In genomic region chr20:663315-664090, GRCh38 we compare ENCODE assay signal across 19 cellular contexts. TPM values are rescaled to one million over a fixed set of nuclear protein-coding genes. Genes with fewer than 3 reads are reported as not detected.
A peak's percentile ranks its signal among the peaks of the same experiment; 100 is the strongest.
DNase-seq lines count a peak whose midpoint lies in the region; ATAC-seq and TF ChIP-seq lines count a peak whose summit lies in the region.
"Had no signal": no experiment of that assay in that cellular context is flagged by ENCODE, and none has a peak within 500 bp of the region (broad histone marks: within the 10 kb centered on the region; RNA-seq: fewer than 3 reads in every experiment).

No MANE protein-coding gene starts in this region.

- 6 to 20% (median 7%) methylated on average over 38 to 84 of the region's 84 CpGs for WGBS in spleen, 5 donors

- POLR2A ChIA-PET in activated CD8-positive, alpha-beta T cell treated with anti-CD3 and anti-CD28 coated beads, Interleukin-2, amount 10 ng/mL, durations not matched to agents 7 days and 5 days (lab: Charles Lee): interaction anchor here (0.5 kb wide), 1 partner anchor 637 kb away, joined by 3 read pairs; no protein-coding TSS in a partner anchor

- H3K27ac Mint-ChIP-seq in activated CD8-positive, alpha-beta T cell treated with anti-CD3 and anti-CD28 coated beads, Interleukin-2, amount 10 ng/mL, durations not matched to agents 7 days and 5 days: peak overlapping the region; percentile 66
- H3K27ac Mint-ChIP-seq in activated T-helper 2 cell treated with anti-CD3 and anti-CD28 coated beads, Interferon-gamma antibody, Interleukin-2, Interleukin-4, amounts not matched to agents 10 μg/mL and 5 μg/mL and 100 μg/mL, durations not matched to agents 14 hours and 24 hours and 36 hours: no peak overlapping the region
- H3K27ac Mint-ChIP-seq: stimulated activated naive CD8-positive, alpha-beta T cell treated with anti-CD3 and anti-CD28 coated beads, Interleukin-15, Interleukin-2, amounts not matched to agents 100 ng/mL and 50 ng/mL, for 24 hours had no signal

- no peaks in the 10 kb centered on the region for H3K36me3 ChIP-seq in spleen
- H3K36me3 ChIP-seq: Peyer's patch had no signal

- no peak for TF ChIP-seq POLR2A in spleen (IDR thresholded peaks at IDR 0.05)

- no peak for DNase-seq in activated T-cell treated with anti-CD3 and anti-CD28 coated beads, Interleukin-2, amount 50 U/mL, for 4 hours
- DNase-seq in activated T-cell treated with anti-CD3 and anti-CD28 coated beads, Interleukin-2, amount 50 U/mL, for 1 hour: no peak
- DNase-seq in activated CD8-positive, alpha-beta T cell treated with anti-CD3 and anti-CD28 coated beads, Interleukin-2, amount 10 ng/mL, durations not matched to agents 7 days and 5 days: no peak
- DNase-seq in fibroblast of pulmonary artery (ENCODE audit: low read depth): peak; percentile 29
- DNase-seq in spleen: peak; percentile 70
- DNase-seq in activated T-helper 2 cell treated with anti-CD3 and anti-CD28 coated beads, Interferon-gamma antibody, Interleukin-2, Interleukin-4, amounts not matched to agents 10 μg/mL and 5 μg/mL and 100 μg/mL, durations not matched to agents 14 hours and 24 hours and 36 hours (ENCODE audit: low spot score): no peak
- DNase-seq in NCI-H1092 treated with DMSO at 0.1 percent for 48 hours (lab: John Stamatoyannopoulos, UW): no peak
- DNase-seq: cerebellar nuclear complex, DMS79 treated with DMSO at 0.1 percent for 48 hours, HCEC 1CT, MV-4-11, NCI-H446 treated with DMSO at 0.1 percent for 48 hours, Peyer's patch had no signal

- intact Hi-C loops in spleen (cut with DNase I; ENCODE audit: low total_unique reads): no loop called here
- intact Hi-C loops in activated T-helper 2 cell treated with anti-CD3 and anti-CD28 coated beads, Interferon-gamma antibody, Interleukin-2, Interleukin-4, amounts not matched to agents 10 μg/mL and 5 μg/mL and 100 μg/mL, durations not matched to agents 14 hours and 24 hours and 36 hours (cut with micrococcal nuclease): no loop called here

- H3K9me3 ChIP-seq in spleen: no peaks in the 10 kb centered on the region
- H3K9me3 ChIP-seq: Peyer's patch had no signal

- peaks cover 76% of the 10 kb centered on the region for H3K27me3 Mint-ChIP-seq in activated T-cell treated with anti-CD3 and anti-CD28 coated beads, Interleukin-2, amount 50 U/mL, for 4 hours (ENCODE audit: low read depth)
- peaks cover 65% of the 10 kb centered on the region for H3K27me3 Mint-ChIP-seq in activated CD8-positive, alpha-beta T cell treated with anti-CD3 and anti-CD28 coated beads, Interleukin-2, amount 10 ng/mL, durations not matched to agents 7 days and 5 days (ENCODE audit: low read depth)
- H3K27me3 Mint-ChIP-seq in activated T-helper 2 cell treated with anti-CD3 and anti-CD28 coated beads, Interferon-gamma antibody, Interleukin-2, Interleukin-4, amounts not matched to agents 10 μg/mL and 5 μg/mL and 100 μg/mL, durations not matched to agents 14 hours and 24 hours and 36 hours (ENCODE audit: low read depth): peaks cover 65% of the 10 kb centered on the region

- H3K4me3 ChIP-seq in fibroblast of pulmonary artery (replicated peaks; ENCODE audit: low read depth, low read length): no peak overlapping the region
- peak overlapping the region in 4 of 8 donors; percentile 8 to 35 (median 8) for H3K4me3 ChIP-seq in spleen
- H3K4me3 ChIP-seq: Peyer's patch had no signal

- H3K4me3 Mint-ChIP-seq in activated T-cell treated with anti-CD3 and anti-CD28 coated beads, Interleukin-2, amount 50 U/mL, for 4 hours: no peak overlapping the region
- no peak overlapping the region for H3K4me3 Mint-ChIP-seq in activated CD8-positive, alpha-beta T cell treated with anti-CD3 and anti-CD28 coated beads, Interleukin-2, amount 10 ng/mL, durations not matched to agents 7 days and 5 days
- no peak overlapping the region for H3K4me3 Mint-ChIP-seq in activated T-helper 2 cell treated with anti-CD3 and anti-CD28 coated beads, Interferon-gamma antibody, Interleukin-2, Interleukin-4, amounts not matched to agents 10 μg/mL and 5 μg/mL and 100 μg/mL, durations not matched to agents 14 hours and 24 hours and 36 hours (ENCODE audit: low read depth)
- H3K4me3 Mint-ChIP-seq: stimulated activated naive CD8-positive, alpha-beta T cell treated with anti-CD3 and anti-CD28 coated beads, Interleukin-15, Interleukin-2, amounts not matched to agents 100 ng/mL and 50 ng/mL, for 24 hours had no signal

- peaks cover 3 to 99% (median 53%) of the 10 kb centered on the region in 7 donors for H3K27me3 ChIP-seq in spleen (replicated peaks in 1 of 7)

- TF ChIP-seq CTCF in fibroblast of pulmonary artery (IDR thresholded peaks at IDR 0.05; ENCODE audit: low read length, missing control alignments) (no peak), spleen (IDR thresholded peaks at IDR 0.05 in 8 of 11, conservative IDR thresholded peaks at IDR 0.05 in 3 of 11) (no peak)

- peaks cover 0 to 50% (median 5%) of the 10 kb centered on the region in 6 donors for H3K4me1 ChIP-seq in spleen

- peaks cover 3% of the 10 kb centered on the region for H3K4me1 Mint-ChIP-seq in activated T-cell treated with anti-CD3 and anti-CD28 coated beads, Interleukin-2, amount 50 U/mL, for 4 hours (ENCODE audit: low read depth)
- peaks cover 8% of the 10 kb centered on the region for H3K4me1 Mint-ChIP-seq in activated CD8-positive, alpha-beta T cell treated with anti-CD3 and anti-CD28 coated beads, Interleukin-2, amount 10 ng/mL, durations not matched to agents 7 days and 5 days (ENCODE audit: low read depth)
- peaks cover 6% of the 10 kb centered on the region for H3K4me1 Mint-ChIP-seq in activated T-helper 2 cell treated with anti-CD3 and anti-CD28 coated beads, Interferon-gamma antibody, Interleukin-2, Interleukin-4, amounts not matched to agents 10 μg/mL and 5 μg/mL and 100 μg/mL, durations not matched to agents 14 hours and 24 hours and 36 hours (ENCODE audit: low read depth)

- ATAC-seq in activated T-cell treated with anti-CD3 and anti-CD28 coated beads, Interleukin-2, amount 50 U/mL, for 4 hours: peak; percentile 42
- ATAC-seq in activated CD8-positive, alpha-beta T cell treated with anti-CD3 and anti-CD28 coated beads, Interleukin-2, amount 10 ng/mL, durations not matched to agents 7 days and 5 days: peak; percentile 47
- ATAC-seq in HG03196 (IDR thresholded peaks at IDR 0.05; ENCODE audit: unreplicated experiment): no peak

- CTCF ChIA-PET in activated CD8-positive, alpha-beta T cell treated with anti-CD3 and anti-CD28 coated beads, Interleukin-2, amount 10 ng/mL, durations not matched to agents 7 days and 5 days (lab: Charles Lee): interaction anchor here (1.4 to 1.6 kb wide), 2 partner anchors 18 to 308 kb away, joined by 4 read pairs; no protein-coding TSS in a partner anchor

- no peaks in the 10 kb centered on the region for H3K36me3 Mint-ChIP-seq in activated T-cell treated with anti-CD3 and anti-CD28 coated beads, Interleukin-2, amount 50 U/mL, for 4 hours (ENCODE audit: insufficient read depth)
- peaks cover 1% of the 10 kb centered on the region for H3K36me3 Mint-ChIP-seq in activated CD8-positive, alpha-beta T cell treated with anti-CD3 and anti-CD28 coated beads, Interleukin-2, amount 10 ng/mL, durations not matched to agents 7 days and 5 days (ENCODE audit: low read depth)
- peaks cover 6% of the 10 kb centered on the region for H3K36me3 Mint-ChIP-seq in activated T-helper 2 cell treated with anti-CD3 and anti-CD28 coated beads, Interferon-gamma antibody, Interleukin-2, Interleukin-4, amounts not matched to agents 10 μg/mL and 5 μg/mL and 100 μg/mL, durations not matched to agents 14 hours and 24 hours and 36 hours (ENCODE audit: low read depth)

- H3K9me3 Mint-ChIP-seq in activated T-cell treated with anti-CD3 and anti-CD28 coated beads, Interleukin-2, amount 50 U/mL, for 4 hours: no peaks in the 10 kb centered on the region
- H3K9me3 Mint-ChIP-seq in activated CD8-positive, alpha-beta T cell treated with anti-CD3 and anti-CD28 coated beads, Interleukin-2, amount 10 ng/mL, durations not matched to agents 7 days and 5 days (ENCODE audit: insufficient read depth): no peaks in the 10 kb centered on the region
- H3K9me3 Mint-ChIP-seq in activated T-helper 2 cell treated with anti-CD3 and anti-CD28 coated beads, Interferon-gamma antibody, Interleukin-2, Interleukin-4, amounts not matched to agents 10 μg/mL and 5 μg/mL and 100 μg/mL, durations not matched to agents 14 hours and 24 hours and 36 hours: no peaks in the 10 kb centered on the region
- H3K9me3 Mint-ChIP-seq: stimulated activated naive CD8-positive, alpha-beta T cell treated with anti-CD3 and anti-CD28 coated beads, Interleukin-15, Interleukin-2, amounts not matched to agents 100 ng/mL and 50 ng/mL, for 24 hours had no signal

- H3K27ac ChIP-seq in spleen: no peak overlapping the region
- H3K27ac ChIP-seq: Peyer's patch had no signal

RNA-seq across cellular contexts. Expression of gene SRXN1, which starts 10.5 kb away (rescaled TPM):
- total RNA-seq in activated T-cell treated with anti-CD3 and anti-CD28 coated beads, Interleukin-2, amount 50 U/mL, for 4 hours: 10 to 100 TPM; 28.5 to 39.8 (median 38.5) TPM
- 1 to 10 TPM; 8.9 to 9.3 TPM for total RNA-seq in activated CD8-positive, alpha-beta T cell treated with anti-CD3 and anti-CD28 coated beads, Interleukin-2, amount 10 ng/mL, durations not matched to agents 7 days and 5 days
- total RNA-seq in spleen: 10 to 100 TPM; 10.6 to 31.3 (median 14.2) TPM
- 10 to 100 TPM in 1 of 3 donors, 1 to 10 TPM in 2; 4.5 to 11.2 (median 7.0) TPM for polyA plus RNA-seq in spleen
- total RNA-seq in activated T-helper 2 cell treated with anti-CD3 and anti-CD28 coated beads, Interferon-gamma antibody, Interleukin-2, Interleukin-4, amounts not matched to agents 10 μg/mL and 5 μg/mL and 100 μg/mL, durations not matched to agents 14 hours and 24 hours and 36 hours: 20.0 and 20.4 TPM in 2 replicates

RNA-seq across cellular contexts. Expression of gene SCRT2, which starts 12.1 kb away (rescaled TPM):
- not detected for total RNA-seq in activated T-cell treated with anti-CD3 and anti-CD28 coated beads, Interleukin-2, amount 50 U/mL, for 4 hours
- not detected for total RNA-seq in activated CD8-positive, alpha-beta T cell treated with anti-CD3 and anti-CD28 coated beads, Interleukin-2, amount 10 ng/mL, durations not matched to agents 7 days and 5 days
- under 1 TPM in 1 of 7 donors, not detected in 6; 0.09 TPM for total RNA-seq in spleen
- polyA plus RNA-seq in spleen: not detected
- not detected in 2 replicates for total RNA-seq in activated T-helper 2 cell treated with anti-CD3 and anti-CD28 coated beads, Interferon-gamma antibody, Interleukin-2, Interleukin-4, amounts not matched to agents 10 μg/mL and 5 μg/mL and 100 μg/mL, durations not matched to agents 14 hours and 24 hours and 36 hours
- total RNA-seq: activated CD8-positive, alpha-beta memory T cell treated with anti-CD3 and anti-CD28 coated beads for 36 hours; fibroblast of lung; mononuclear cell; Peyer's patch; T-helper 2 cell treated with Interferon-gamma antibody and Interleukin-4, amounts not matched to agents 100 ng/mL and 5 ng/mL, for 36 hours had no signal
- polyA plus RNA-seq: fibroblast of lung had no signal

RNA-seq across cellular contexts. Expression of gene TCF15, which starts 53.4 kb away (rescaled TPM):
- total RNA-seq in activated T-cell treated with anti-CD3 and anti-CD28 coated beads, Interleukin-2, amount 50 U/mL, for 4 hours: under 1 TPM in 1 of 3 donors, not detected in 2; 0.21 TPM
- total RNA-seq in activated CD8-positive, alpha-beta T cell treated with anti-CD3 and anti-CD28 coated beads, Interleukin-2, amount 10 ng/mL, durations not matched to agents 7 days and 5 days: not detected
- total RNA-seq in spleen: under 1 TPM in 1 of 7 donors, not detected in 6; 0.22 TPM
- under 1 TPM in 2 of 3 donors, not detected in 1; 0.06 to 0.21 TPM for polyA plus RNA-seq in spleen
- not detected in 2 replicates for total RNA-seq in activated T-helper 2 cell treated with anti-CD3 and anti-CD28 coated beads, Interferon-gamma antibody, Interleukin-2, Interleukin-4, amounts not matched to agents 10 μg/mL and 5 μg/mL and 100 μg/mL, durations not matched to agents 14 hours and 24 hours and 36 hours
- total RNA-seq: activated CD8-positive, alpha-beta memory T cell treated with anti-CD3 and anti-CD28 coated beads for 36 hours; fibroblast of lung; mononuclear cell; Peyer's patch; T-helper 2 cell treated with Interferon-gamma antibody and Interleukin-4, amounts not matched to agents 100 ng/mL and 5 ng/mL, for 36 hours had no signal
- polyA plus RNA-seq: fibroblast of lung had no signal

Comparison
In these comparisons a context has a peak if more than half of its experiments do, and no peak if none do; other contexts are left out.
1. DNase-seq: peak in fibroblast of pulmonary artery (single experiment) and spleen (single experiment); none in activated T-cell treated with anti-CD3 and anti-CD28 coated beads, Interleukin-2, amount 50 U/mL, for 4 hours (single experiment), activated T-cell treated with anti-CD3 and anti-CD28 coated beads, Interleukin-2, amount 50 U/mL, for 1 hour (single experiment), activated CD8-positive, alpha-beta T cell treated with anti-CD3 and anti-CD28 coated beads, Interleukin-2, amount 10 ng/mL, durations not matched to agents 7 days and 5 days (single experiment), activated T-helper 2 cell treated with anti-CD3 and anti-CD28 coated beads, Interferon-gamma antibody, Interleukin-2, Interleukin-4, amounts not matched to agents 10 μg/mL and 5 μg/mL and 100 μg/mL, durations not matched to agents 14 hours and 24 hours and 36 hours (single experiment) and NCI-H1092 treated with DMSO at 0.1 percent for 48 hours (single experiment).